1 cellular context compared by ENCODE assay signal in the genomic region with DNA sequence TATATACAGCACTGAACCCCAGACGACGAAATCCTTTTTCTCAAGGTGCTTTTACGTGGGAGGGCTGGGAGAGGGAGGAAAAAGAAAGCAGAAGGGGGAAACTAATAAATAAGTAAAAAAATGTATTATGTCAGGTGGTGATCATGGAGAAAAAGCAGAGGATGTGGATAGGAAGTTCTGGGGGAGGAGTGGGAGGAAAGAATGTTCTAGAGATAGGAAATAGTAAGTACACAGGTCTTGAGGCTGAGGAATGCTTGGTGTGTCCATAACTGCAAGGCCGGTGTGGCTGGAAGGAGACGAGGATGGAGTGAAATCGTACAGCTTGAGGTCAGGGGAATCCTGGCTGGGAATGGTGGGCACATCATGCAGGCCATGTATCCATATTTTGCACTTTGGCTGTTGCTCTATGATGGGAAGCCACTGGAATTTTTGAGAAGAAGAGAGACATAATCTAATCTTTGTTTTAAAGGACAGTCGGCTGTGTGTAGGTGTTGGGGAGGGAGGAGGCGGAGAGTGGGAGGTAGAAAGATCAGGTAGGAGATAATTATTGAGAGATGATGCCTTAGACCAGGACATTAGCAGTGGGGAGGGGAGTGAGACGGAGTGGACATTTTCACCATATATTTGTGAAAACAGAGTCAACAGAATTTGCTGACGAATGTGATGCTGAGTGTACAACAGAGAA.
TF ChIP-seq lines count a peak whose summit lies in the region.

No MANE protein-coding gene starts in this region.

TF ChIP-seq in GM23338, 12 proteins besides CTCF, POLR2A, EP300 and RAD21 (continued from another document):
- TF ChIP-seq, protein P1, sequence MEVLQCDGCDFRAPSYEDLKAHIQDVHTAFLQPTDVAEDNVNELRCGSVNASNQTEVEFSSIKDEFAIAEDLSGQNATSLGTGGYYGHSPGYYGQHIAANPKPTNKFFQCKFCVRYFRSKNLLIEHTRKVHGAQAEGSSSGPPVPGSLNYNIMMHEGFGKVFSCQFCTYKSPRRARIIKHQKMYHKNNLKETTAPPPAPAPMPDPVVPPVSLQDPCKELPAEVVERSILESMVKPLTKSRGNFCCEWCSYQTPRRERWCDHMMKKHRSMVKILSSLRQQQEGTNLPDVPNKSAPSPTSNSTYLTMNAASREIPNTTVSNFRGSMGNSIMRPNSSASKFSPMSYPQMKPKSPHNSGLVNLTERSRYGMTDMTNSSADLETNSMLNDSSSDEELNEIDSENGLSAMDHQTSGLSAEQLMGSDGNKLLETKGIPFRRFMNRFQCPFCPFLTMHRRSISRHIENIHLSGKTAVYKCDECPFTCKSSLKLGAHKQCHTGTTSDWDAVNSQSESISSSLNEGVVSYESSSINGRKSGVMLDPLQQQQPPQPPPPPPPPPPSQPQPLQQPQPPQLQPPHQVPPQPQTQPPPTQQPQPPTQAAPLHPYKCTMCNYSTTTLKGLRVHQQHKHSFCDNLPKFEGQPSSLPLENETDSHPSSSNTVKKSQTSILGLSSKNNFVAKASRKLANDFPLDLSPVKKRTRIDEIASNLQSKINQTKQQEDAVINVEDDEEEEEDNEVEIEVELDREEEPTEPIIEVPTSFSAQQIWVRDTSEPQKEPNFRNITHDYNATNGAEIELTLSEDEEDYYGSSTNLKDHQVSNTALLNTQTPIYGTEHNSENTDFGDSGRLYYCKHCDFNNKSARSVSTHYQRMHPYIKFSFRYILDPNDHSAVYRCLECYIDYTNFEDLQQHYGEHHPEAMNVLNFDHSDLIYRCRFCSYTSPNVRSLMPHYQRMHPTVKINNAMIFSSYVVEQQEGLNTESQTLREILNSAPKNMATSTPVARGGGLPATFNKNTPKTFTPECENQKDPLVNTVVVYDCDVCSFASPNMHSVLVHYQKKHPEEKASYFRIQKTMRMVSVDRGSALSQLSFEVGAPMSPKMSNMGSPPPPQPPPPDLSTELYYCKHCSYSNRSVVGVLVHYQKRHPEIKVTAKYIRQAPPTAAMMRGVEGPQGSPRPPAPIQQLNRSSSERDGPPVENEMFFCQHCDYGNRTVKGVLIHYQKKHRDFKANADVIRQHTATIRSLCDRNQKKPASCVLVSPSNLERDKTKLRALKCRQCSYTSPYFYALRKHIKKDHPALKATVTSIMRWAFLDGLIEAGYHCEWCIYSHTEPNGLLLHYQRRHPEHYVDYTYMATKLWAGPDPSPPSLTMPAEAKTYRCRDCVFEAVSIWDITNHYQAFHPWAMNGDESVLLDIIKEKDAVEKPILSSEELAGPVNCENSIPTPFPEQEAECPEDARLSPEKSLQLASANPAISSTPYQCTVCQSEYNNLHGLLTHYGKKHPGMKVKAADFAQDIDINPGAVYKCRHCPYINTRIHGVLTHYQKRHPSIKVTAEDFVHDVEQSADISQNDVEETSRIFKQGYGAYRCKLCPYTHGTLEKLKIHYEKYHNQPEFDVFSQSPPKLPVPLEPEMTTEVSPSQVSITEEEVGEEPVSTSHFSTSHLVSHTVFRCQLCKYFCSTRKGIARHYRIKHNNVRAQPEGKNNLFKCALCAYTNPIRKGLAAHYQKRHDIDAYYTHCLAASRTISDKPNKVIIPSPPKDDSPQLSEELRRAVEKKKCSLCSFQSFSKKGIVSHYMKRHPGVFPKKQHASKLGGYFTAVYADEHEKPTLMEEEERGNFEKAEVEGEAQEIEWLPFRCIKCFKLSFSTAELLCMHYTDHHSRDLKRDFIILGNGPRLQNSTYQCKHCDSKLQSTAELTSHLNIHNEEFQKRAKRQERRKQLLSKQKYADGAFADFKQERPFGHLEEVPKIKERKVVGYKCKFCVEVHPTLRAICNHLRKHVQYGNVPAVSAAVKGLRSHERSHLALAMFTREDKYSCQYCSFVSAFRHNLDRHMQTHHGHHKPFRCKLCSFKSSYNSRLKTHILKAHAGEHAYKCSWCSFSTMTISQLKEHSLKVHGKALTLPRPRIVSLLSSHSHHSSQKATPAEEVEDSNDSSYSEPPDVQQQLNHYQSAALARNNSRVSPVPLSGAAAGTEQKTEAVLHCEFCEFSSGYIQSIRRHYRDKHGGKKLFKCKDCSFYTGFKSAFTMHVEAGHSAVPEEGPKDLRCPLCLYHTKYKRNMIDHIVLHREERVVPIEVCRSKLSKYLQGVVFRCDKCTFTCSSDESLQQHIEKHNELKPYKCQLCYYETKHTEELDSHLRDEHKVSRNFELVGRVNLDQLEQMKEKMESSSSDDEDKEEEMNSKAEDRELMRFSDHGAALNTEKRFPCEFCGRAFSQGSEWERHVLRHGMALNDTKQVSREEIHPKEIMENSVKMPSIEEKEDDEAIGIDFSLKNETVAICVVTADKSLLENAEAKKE (CRISPR knock-in tag; IDR thresholded peaks at IDR 0.05) = no peak
- TF ChIP-seq EZH2phosphoT487 (IDR thresholded peaks at IDR 0.05; ENCODE audit: unreplicated experiment) (no peak), STAT1 (IDR thresholded peaks at IDR 0.05; ENCODE audit: unreplicated experiment) (no peak), JUNB (IDR thresholded peaks at IDR 0.05; ENCODE audit: unreplicated experiment) (no peak), ZNF114 (CRISPR knock-in tag; IDR thresholded peaks at IDR 0.05) (no peak), CREB1 (CRISPR knock-in tag; IDR thresholded peaks at IDR 0.05; ENCODE audit: low read depth) (no peak), POLR2AphosphoS5 (IDR thresholded peaks at IDR 0.05; ENCODE audit: low read depth) (no peak), NANOG (IDR thresholded peaks at IDR 0.05; ENCODE audit: borderline replicate concordance) (no peak), EZH2 (IDR thresholded peaks at IDR 0.05; ENCODE audit: low read depth, unreplicated experiment) (no peak)
- TF ChIP-seq, protein P2, sequence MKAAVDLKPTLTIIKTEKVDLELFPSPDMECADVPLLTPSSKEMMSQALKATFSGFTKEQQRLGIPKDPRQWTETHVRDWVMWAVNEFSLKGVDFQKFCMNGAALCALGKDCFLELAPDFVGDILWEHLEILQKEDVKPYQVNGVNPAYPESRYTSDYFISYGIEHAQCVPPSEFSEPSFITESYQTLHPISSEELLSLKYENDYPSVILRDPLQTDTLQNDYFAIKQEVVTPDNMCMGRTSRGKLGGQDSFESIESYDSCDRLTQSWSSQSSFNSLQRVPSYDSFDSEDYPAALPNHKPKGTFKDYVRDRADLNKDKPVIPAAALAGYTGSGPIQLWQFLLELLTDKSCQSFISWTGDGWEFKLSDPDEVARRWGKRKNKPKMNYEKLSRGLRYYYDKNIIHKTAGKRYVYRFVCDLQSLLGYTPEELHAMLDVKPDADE (IDR thresholded peaks at IDR 0.05) = no peak
